Comparison of ENCODE assay signal across 19 cellular contexts in genomic region chr11:66631883-66632282, GRCh38. TPM values are rescaled to one million over a fixed set of nuclear protein-coding genes. Genes with fewer than 3 reads are reported as not detected.
DNase-seq lines count a peak whose midpoint lies in the region; ATAC-seq, FAIRE-seq and TF ChIP-seq lines count a peak whose summit lies in the region.
"Had no signal": no experiment of that assay in that cellular context is flagged by ENCODE, and none has a peak within 500 bp of the region (broad histone marks: within the 10 kb centered on the region; RNA-seq: fewer than 3 reads in every experiment).

No MANE protein-coding gene starts in this region.

- H3K36me3 ChIP-seq in H7 (replicated peaks; ENCODE audit: control insufficient read depth, insufficient read depth, low read length), result peaks cover 36% of the 10 kb centered on the region
- H3K36me3 ChIP-seq in kidney (ENCODE audit: control insufficient read depth in 1 of 2, insufficient read depth in 2 of 2, low read length in 2 of 2), result peaks cover 17 to 32% of the 10 kb centered on the region in 2 donors

- peak overlapping the region; percentile 35 for H3K27ac Mint-ChIP-seq in activated naive CD4-positive, alpha-beta T cell treated with anti-CD3 and anti-CD28 coated beads, Interleukin-2, amount 50 U/mL, for 24 hours
- H3K27ac Mint-ChIP-seq in activated naive CD4-positive, alpha-beta T cell treated with anti-CD3 and anti-CD28 coated beads, Interleukin-2, amount 10 ng/mL, durations not matched to agents 7 days and 5 days, result no peak overlapping the region
- H3K27ac Mint-ChIP-seq in IgD-negative memory B cell, result peak overlapping the region; percentile 41 to 89 (median 80)
- peak overlapping the region; percentile 55 for H3K27ac Mint-ChIP-seq in type B pancreatic cell

- peaks cover 48% of the 10 kb centered on the region for H3K4me1 Mint-ChIP-seq in activated naive CD4-positive, alpha-beta T cell treated with anti-CD3 and anti-CD28 coated beads, Interleukin-2, amount 50 U/mL, for 24 hours
- H3K4me1 Mint-ChIP-seq in activated naive CD4-positive, alpha-beta T cell treated with anti-CD3 and anti-CD28 coated beads, Interleukin-2, amount 10 ng/mL, durations not matched to agents 7 days and 5 days, result peaks cover 24% of the 10 kb centered on the region
- H3K4me1 Mint-ChIP-seq in IgD-negative memory B cell (peaks cover 30 to 42% (median 32%) of the 10 kb centered on the region in 3 donors), type B pancreatic cell (ENCODE audit: unreplicated experiment) (peaks cover 4% of the 10 kb centered on the region)

- H3K27ac ChIP-seq in kidney (ENCODE audit: low read depth in 2 of 2, low read length in 2 of 2), result no peak overlapping the region
- H3K27ac ChIP-seq: C4-2B, HL-60 had no signal

- H3K4me3 ChIP-seq in H7 (ENCODE audit: insufficient read depth, low read depth, low read length) (no peak overlapping the region), kidney (ENCODE audit: low read length in 2 of 2) (no peak overlapping the region)

- peaks cover 21% of the 10 kb centered on the region for H3K36me3 Mint-ChIP-seq in activated naive CD4-positive, alpha-beta T cell treated with anti-CD3 and anti-CD28 coated beads, Interleukin-2, amount 50 U/mL, for 24 hours
- H3K36me3 Mint-ChIP-seq in activated naive CD4-positive, alpha-beta T cell treated with anti-CD3 and anti-CD28 coated beads, Interleukin-2, amount 10 ng/mL, durations not matched to agents 7 days and 5 days, result peaks cover 54% of the 10 kb centered on the region
- peaks cover 9% of the 10 kb centered on the region for H3K36me3 Mint-ChIP-seq in IgD-negative memory B cell
- H3K36me3 Mint-ChIP-seq in type B pancreatic cell, result peaks cover 40% of the 10 kb centered on the region

- TF ChIP-seq CTCF in type B pancreatic cell (conservative IDR thresholded peaks at IDR 0.05), result no peak
- no peak for TF ChIP-seq CTCF in kidney (IDR thresholded peaks at IDR 0.05; ENCODE audit: borderline replicate concordance, extremely low read depth, insufficient read depth)

- H3K9ac ChIP-seq in kidney (ENCODE audit: low read length in 2 of 2), result no peak overlapping the region

- no peaks in the 10 kb centered on the region for H3K27me3 Mint-ChIP-seq in activated naive CD4-positive, alpha-beta T cell treated with anti-CD3 and anti-CD28 coated beads, Interleukin-2, amount 50 U/mL, for 24 hours
- no peaks in the 10 kb centered on the region for H3K27me3 Mint-ChIP-seq in activated naive CD4-positive, alpha-beta T cell treated with anti-CD3 and anti-CD28 coated beads, Interleukin-2, amount 10 ng/mL, durations not matched to agents 7 days and 5 days
- no peaks in the 10 kb centered on the region for H3K27me3 Mint-ChIP-seq in IgD-negative memory B cell
- H3K27me3 Mint-ChIP-seq in type B pancreatic cell, result no peaks in the 10 kb centered on the region

- H3K4me3 Mint-ChIP-seq in activated naive CD4-positive, alpha-beta T cell treated with anti-CD3 and anti-CD28 coated beads, Interleukin-2, amount 50 U/mL, for 24 hours, result no peak overlapping the region
- no peak overlapping the region for H3K4me3 Mint-ChIP-seq in activated naive CD4-positive, alpha-beta T cell treated with anti-CD3 and anti-CD28 coated beads, Interleukin-2, amount 10 ng/mL, durations not matched to agents 7 days and 5 days
- H3K4me3 Mint-ChIP-seq in IgD-negative memory B cell, result peak overlapping the region in 2 of 4 donors; percentile 22 to 74
- no peak overlapping the region for H3K4me3 Mint-ChIP-seq in type B pancreatic cell

- intact Hi-C loops in left colon (cut with DNase I, micrococcal nuclease), result no loop called here
- intact Hi-C loops in kidney (cut with DNase I), result no loop called here

- CTCF ChIA-PET in activated naive CD4-positive, alpha-beta T cell treated with anti-CD3 and anti-CD28 coated beads, Interleukin-2, amount 10 ng/mL, durations not matched to agents 7 days and 5 days (lab: Charles Lee), result no interaction called here

- H3K9me3 Mint-ChIP-seq in activated naive CD4-positive, alpha-beta T cell treated with anti-CD3 and anti-CD28 coated beads, Interleukin-2, amount 50 U/mL, for 24 hours, result no peaks in the 10 kb centered on the region
- H3K9me3 Mint-ChIP-seq in activated naive CD4-positive, alpha-beta T cell treated with anti-CD3 and anti-CD28 coated beads, Interleukin-2, amount 10 ng/mL, durations not matched to agents 7 days and 5 days, result no peaks in the 10 kb centered on the region
- H3K9me3 Mint-ChIP-seq in IgD-negative memory B cell (no peaks in the 10 kb centered on the region), type B pancreatic cell (no peaks in the 10 kb centered on the region)

- no peak for DNase-seq in activated naive CD4-positive, alpha-beta T cell treated with anti-CD3 and anti-CD28 coated beads, Interleukin-2, amount 10 ng/mL, durations not matched to agents 7 days and 5 days
- DNase-seq in left colon, result no peak
- no peak for DNase-seq in type B pancreatic cell (ENCODE audit: extremely low spot score, unreplicated experiment)
- DNase-seq in T-helper 9 cell, result no peak
- DNase-seq in H7, result no peak
- DNase-seq in kidney, result no peak
- DNase-seq: COR-L47, HCEC 1CT, NCI-H1105 treated with DMSO at 0.1 percent for 48 hours, NCI-H187, NCI-H345, NCI-H526 treated with DMSO at 0.1 percent for 48 hours, SHP77 treated with DMSO at 0.1 percent for 48 hours had no signal

- FAIRE-seq in kidney (lab: Jason Lieb, UNC), result no peak
- FAIRE-seq: HTR-8/SVneo, RCC 7860 had no signal

- H3K27me3 ChIP-seq in H7 (ENCODE audit: control insufficient read depth, insufficient read depth, low read length), result no peaks in the 10 kb centered on the region

- ATAC-seq in left colon, result peak; percentile 10

- H3K4me1 ChIP-seq in kidney (ENCODE audit: control insufficient read depth in 1 of 2, insufficient read depth in 1 of 2, low read depth in 1 of 2, low read length in 2 of 2), result no peaks in the 10 kb centered on the region

- no peaks in the 10 kb centered on the region for H3K9me3 ChIP-seq in kidney (ENCODE audit: control insufficient read depth in 1 of 2, low read length in 2 of 2)

RNA-seq across cellular contexts. Expression of gene RBM4, which starts 6.6 kb away (rescaled TPM):
- polyA plus RNA-seq in IgD-negative memory B cell (189 TPM), kidney (ENCODE audit: insufficient read depth, low read depth, low replicate concordance) (168 TPM)
- total RNA-seq in left colon (10 to 100 TPM; 90.7 to 92.9 TPM), type B pancreatic cell (ENCODE audit: low replicate concordance) (191 and 228 TPM in 2 replicates), kidney (125 TPM)
- total RNA-seq in H7 (2014; rRNA removed; shearing (Covaris generic)), result 120 and 134 TPM in 2 replicates

RNA-seq across cellular contexts. Expression of gene RBM14, which starts 15.5 kb away (rescaled TPM):
- polyA plus RNA-seq in IgD-negative memory B cell (80.5 TPM), kidney (ENCODE audit: insufficient read depth, low read depth, low replicate concordance) (35.9 TPM)
- total RNA-seq in left colon (10 to 100 TPM; 45.3 to 48.9 TPM), type B pancreatic cell (ENCODE audit: low replicate concordance) (106 and 128 TPM in 2 replicates), kidney (80.6 TPM)
- 51.6 and 55.2 TPM in 2 replicates for total RNA-seq in H7 (2014; rRNA removed; shearing (Covaris generic))

RNA-seq across cellular contexts. Expression of gene CCS, which starts 38.9 kb away (rescaled TPM):
- 74.7 TPM for polyA plus RNA-seq in IgD-negative memory B cell
- total RNA-seq in left colon, result 10 to 100 TPM; 38.5 to 38.6 TPM
- total RNA-seq in type B pancreatic cell (ENCODE audit: low replicate concordance), result 40.9 and 58.0 TPM in 2 replicates
- 47.6 and 53.7 TPM in 2 replicates for total RNA-seq in H7 (2014; rRNA removed; shearing (Covaris generic))
- total RNA-seq in kidney, result 40.7 TPM
- polyA plus RNA-seq in kidney (ENCODE audit: insufficient read depth, low read depth, low replicate concordance), result 78.7 TPM

RNA-seq across cellular contexts. Expression of gene CCDC87, which starts 39.0 kb away (rescaled TPM):
- polyA plus RNA-seq in IgD-negative memory B cell, result not detected
- under 1 TPM; 0.22 to 0.46 TPM for total RNA-seq in left colon
- total RNA-seq in type B pancreatic cell (ENCODE audit: low replicate concordance), result 0.94 and 1.1 TPM in 2 replicates
- 0.52 and 0.67 TPM in 2 replicates for total RNA-seq in H7 (2014; rRNA removed; shearing (Covaris generic))
- total RNA-seq in kidney, result 1.0 TPM
- 0.13 TPM for polyA plus RNA-seq in kidney (ENCODE audit: insufficient read depth, low read depth, low replicate concordance)

RNA-seq across cellular contexts. Expression of gene RBM4B, which starts 45.8 kb away (rescaled TPM):
- polyA plus RNA-seq in IgD-negative memory B cell (22.9 TPM), kidney (ENCODE audit: insufficient read depth, low read depth, low replicate concordance) (20.8 TPM)
- total RNA-seq in left colon (10 to 100 TPM; 14.7 to 17.6 TPM), type B pancreatic cell (ENCODE audit: low replicate concordance) (25.2 and 49.1 TPM in 2 replicates), kidney (18.2 TPM)
- 13.1 and 21.8 TPM in 2 replicates for total RNA-seq in H7 (2014; rRNA removed; shearing (Covaris generic))
